Comparison of ENCODE assay signal across 10 cellular contexts in genomic region chr16:1538804-1539520, GRCh38. TPM values are rescaled to one million over a fixed set of nuclear protein-coding genes. Genes with fewer than 3 reads are reported as not detected.
DNase-seq lines count a peak whose midpoint lies in the region; ATAC-seq and TF ChIP-seq lines count a peak whose summit lies in the region.
"Had no signal": no experiment of that assay in that cellular context is flagged by ENCODE, and none has a peak within 500 bp of the region (broad histone marks: within the 10 kb centered on the region; RNA-seq: fewer than 3 reads in every experiment).

No MANE protein-coding gene starts in this region.

- no peaks in the 10 kb centered on the region for H3K27me3 Mint-ChIP-seq in activated T-cell treated with anti-CD3 and anti-CD28 coated beads, Interleukin-2, amount 50 U/mL, for 24 hours
- H3K27me3 Mint-ChIP-seq in stimulated activated naive CD8-positive, alpha-beta T cell treated with anti-CD3 and anti-CD28 coated beads, Interleukin-15, Interleukin-2, amounts not matched to agents 100 ng/mL and 50 ng/mL, for 24 hours, result no peaks in the 10 kb centered on the region

- ATAC-seq in RWPE2 (ENCODE audit: low read depth) (no peak), HG02852 (IDR thresholded peaks at IDR 0.05; ENCODE audit: unreplicated experiment) (no peak)

- H3K27ac ChIP-seq in RWPE2 (ENCODE audit: poor library complexity, severe bottlenecking) (no peak overlapping the region), smooth muscle cell (ENCODE audit: low read depth) (no peak overlapping the region)
- H3K27ac ChIP-seq: HL-60 had no signal

- peak overlapping the region; percentile 95 for H3K27ac Mint-ChIP-seq in activated T-cell treated with anti-CD3 and anti-CD28 coated beads, Interleukin-2, amount 50 U/mL, for 24 hours
- H3K27ac Mint-ChIP-seq in stimulated activated naive CD8-positive, alpha-beta T cell treated with anti-CD3 and anti-CD28 coated beads, Interleukin-15, Interleukin-2, amounts not matched to agents 100 ng/mL and 50 ng/mL, for 24 hours, result peak overlapping the region; percentile 95

- H3K36me3 ChIP-seq in RWPE2 (ENCODE audit: low read depth), result no peaks in the 10 kb centered on the region
- H3K36me3 ChIP-seq in smooth muscle cell (ENCODE audit: low read depth), result no peaks in the 10 kb centered on the region

- no peaks in the 10 kb centered on the region for H3K9me3 Mint-ChIP-seq in activated T-cell treated with anti-CD3 and anti-CD28 coated beads, Interleukin-2, amount 50 U/mL, for 24 hours
- H3K9me3 Mint-ChIP-seq in stimulated activated naive CD8-positive, alpha-beta T cell treated with anti-CD3 and anti-CD28 coated beads, Interleukin-15, Interleukin-2, amounts not matched to agents 100 ng/mL and 50 ng/mL, for 24 hours, result no peaks in the 10 kb centered on the region

- H4K20me1 ChIP-seq in smooth muscle cell (ENCODE audit: low read depth), result no peaks in the 10 kb centered on the region

- no peak overlapping the region for H3K9ac ChIP-seq in smooth muscle cell (ENCODE audit: low read depth)

- H2AFZ ChIP-seq in smooth muscle cell (ENCODE audit: low read depth), result no peak overlapping the region

- peaks cover 73% of the 10 kb centered on the region for H3K4me1 Mint-ChIP-seq in activated T-cell treated with anti-CD3 and anti-CD28 coated beads, Interleukin-2, amount 50 U/mL, for 24 hours (ENCODE audit: low read depth)
- H3K4me1 Mint-ChIP-seq in stimulated activated naive CD8-positive, alpha-beta T cell treated with anti-CD3 and anti-CD28 coated beads, Interleukin-15, Interleukin-2, amounts not matched to agents 100 ng/mL and 50 ng/mL, for 24 hours (ENCODE audit: low read depth), result peaks cover 66% of the 10 kb centered on the region

- H3K4me2 ChIP-seq in smooth muscle cell, result no peak overlapping the region

- WGBS in smooth muscle cell (ENCODE audit: low lambda C conversion rate), result 89% methylated on average over 22 of the region's 22 CpGs

- TF ChIP-seq CTCF in RWPE2 (IDR thresholded peaks at IDR 0.05; ENCODE audit: poor library complexity, severe bottlenecking) (no peak), smooth muscle cell (IDR thresholded peaks at IDR 0.05; ENCODE audit: borderline replicate concordance, insufficient read depth, poor library complexity, severe bottlenecking) (no peak)

- H3K4me3 ChIP-seq in RWPE2 (ENCODE audit: severe bottlenecking) (no peak overlapping the region), smooth muscle cell (no peak overlapping the region)

- peak overlapping the region; percentile 96 for H3K4me3 Mint-ChIP-seq in activated T-cell treated with anti-CD3 and anti-CD28 coated beads, Interleukin-2, amount 50 U/mL, for 24 hours
- peak overlapping the region; percentile 98 for H3K4me3 Mint-ChIP-seq in stimulated activated naive CD8-positive, alpha-beta T cell treated with anti-CD3 and anti-CD28 coated beads, Interleukin-15, Interleukin-2, amounts not matched to agents 100 ng/mL and 50 ng/mL, for 24 hours

- H3F3A ChIP-seq in smooth muscle cell (ENCODE audit: low read depth), result peaks cover 3% of the 10 kb centered on the region

- peaks cover 22% of the 10 kb centered on the region for H3K79me2 ChIP-seq in smooth muscle cell (ENCODE audit: low read depth)

- H3K9me3 ChIP-seq in RWPE2 (ENCODE audit: severe bottlenecking) (no peaks in the 10 kb centered on the region), smooth muscle cell (replicated peaks; ENCODE audit: low read depth) (no peaks in the 10 kb centered on the region)

- DNase-seq in activated T-cell treated with anti-CD3 and anti-CD28 coated beads, Interleukin-2, amount 50 U/mL, for 24 hours, result peak; percentile 58
- no peak for DNase-seq in activated T-cell treated with anti-CD3 and anti-CD28 coated beads for 4 hours
- DNase-seq in RWPE2 (ENCODE audit: low spot score), result peak; percentile 57
- DNase-seq in cerebellar cortex (ENCODE audit: low spot score), result peak; percentile 85
- DNase-seq in smooth muscle cell (lab: John Stamatoyannopoulos, UW; ENCODE audit: unreplicated experiment), result no peak
- no peak for DNase-seq in activated gamma-delta T cell (lab: John Stamatoyannopoulos, UW)
- DNase-seq: SHP77 treated with DMSO at 0.1 percent for 48 hours had no signal

- H3K4me1 ChIP-seq in RWPE2 (ENCODE audit: insufficient read depth, poor library complexity, severe bottlenecking) (peaks cover 10% of the 10 kb centered on the region), smooth muscle cell (ENCODE audit: low read depth) (no peaks in the 10 kb centered on the region)

- H3K27me3 ChIP-seq in RWPE2 (ENCODE audit: insufficient read depth, poor library complexity, severe bottlenecking) (no peaks in the 10 kb centered on the region), smooth muscle cell (ENCODE audit: low read depth) (no peaks in the 10 kb centered on the region)

- peaks cover 95% of the 10 kb centered on the region for H3K36me3 Mint-ChIP-seq in activated T-cell treated with anti-CD3 and anti-CD28 coated beads, Interleukin-2, amount 50 U/mL, for 24 hours (ENCODE audit: low read depth)
- peaks cover 32% of the 10 kb centered on the region for H3K36me3 Mint-ChIP-seq in stimulated activated naive CD8-positive, alpha-beta T cell treated with anti-CD3 and anti-CD28 coated beads, Interleukin-15, Interleukin-2, amounts not matched to agents 100 ng/mL and 50 ng/mL, for 24 hours (ENCODE audit: low read depth)

RNA-seq across cellular contexts. Expression of gene TMEM204, which starts 5.5 kb away (rescaled TPM):
- 0.31 and 0.90 TPM in 2 replicates for total RNA-seq in smooth muscle cell
- 3.0 and 4.2 TPM in 2 replicates for polyA plus RNA-seq in smooth muscle cell

RNA-seq across cellular contexts. Expression of gene TELO2, which starts 45.8 kb away (rescaled TPM):
- total RNA-seq in smooth muscle cell, result 4.8 and 6.5 TPM in 2 replicates
- 22.9 and 25.1 TPM in 2 replicates for polyA plus RNA-seq in smooth muscle cell

RNA-seq across cellular contexts. Expression of gene PTX4, which starts 50.2 kb away (rescaled TPM):
- total RNA-seq in smooth muscle cell, result not detected in 2 replicates
- not detected in 2 replicates for polyA plus RNA-seq in smooth muscle cell

Comparison
In these comparisons a context has a peak if more than half of its experiments do, and no peak if none do; other contexts are left out.
1. DNase-seq: peak in activated T-cell treated with anti-CD3 and anti-CD28 coated beads, Interleukin-2, amount 50 U/mL, for 24 hours (single experiment), RWPE2 (single experiment) and cerebellar cortex (single experiment); none in activated T-cell treated with anti-CD3 and anti-CD28 coated beads for 4 hours (single experiment), smooth muscle cell (single experiment) and activated gamma-delta T cell (single experiment).